ENCODE assay signal across 25 cellular contexts in genomic region chr18:29012364-29012763, GRCh38.
"Had no signal": no experiment of that assay in that cellular context is flagged by ENCODE, and none has a peak within 500 bp of the region (broad histone marks: within the 10 kb centered on the region; RNA-seq: fewer than 3 reads in every experiment).

No MANE protein-coding gene starts in this region.

- H3K9me3 ChIP-seq: Peyer's patch, SJCRH30, SK-N-SH had no signal

- DNase-seq: activated CD4-positive, alpha-beta T cell treated with anti-CD3 and anti-CD28 coated beads for 4 hours; activated CD8-positive, alpha-beta memory T cell treated with anti-CD3 and anti-CD28 coated beads, Interleukin-2, amount 50 U/mL, for 48 hours; activated CD8-positive, alpha-beta T cell treated with anti-CD3 and anti-CD28 coated beads, Interleukin-2, amount 10 ng/mL, durations not matched to agents 7 days and 5 days; activated effector memory CD4-positive, alpha-beta T cell treated with Interleukin-2 at 50 U/mL for 16 hours; activated naive CD4-positive, alpha-beta T cell treated with Interleukin-2 at 50 U/mL for 16 hours; activated T-cell treated with anti-CD3 and anti-CD28 coated beads, Interleukin-2, amount 50 U/mL, for 1 hour; amygdala; Karpas-422; MM.1S; NCI-H1105; NCI-H187; NCI-H2081; NCI-H510A treated with DMSO at 0.1 percent for 48 hours; Peyer's patch; Right ventricle myocardium superior; SJCRH30; SK-N-SH; T-helper 1 cell had no signal

- H3K27ac Mint-ChIP-seq: activated CD8-positive, alpha-beta T cell treated with anti-CD3 and anti-CD28 coated beads, Interleukin-2, amount 10 ng/mL, durations not matched to agents 7 days and 5 days; activated naive CD4-positive, alpha-beta T cell treated with anti-CD3 and anti-CD28 coated beads, Interleukin-2, amount 50 U/mL, for 72 hours; brain had no signal

- ATAC-seq: activated CD4-positive, CD25-positive, alpha-beta regulatory T cell treated with anti-CD3 and anti-CD28 coated beads, Interleukin-2, amount 50 U/mL, for 24 hours; activated CD8-positive, alpha-beta T cell treated with anti-CD3 and anti-CD28 coated beads, Interleukin-2, amount 10 ng/mL, durations not matched to agents 7 days and 5 days; activated naive CD4-positive, alpha-beta T cell treated with anti-CD3 and anti-CD28 coated beads, Interleukin-2, amount 50 U/mL, for 72 hours; K562 had no signal

- H3K4me1 ChIP-seq: Peyer's patch, SJCRH30 had no signal

- H3K27ac ChIP-seq: cardiac muscle cell, Peyer's patch, RWPE1, SJCRH30, VCaP had no signal

- H3K36me3 Mint-ChIP-seq: activated naive CD4-positive, alpha-beta T cell treated with anti-CD3 and anti-CD28 coated beads, Interleukin-2, amount 50 U/mL, for 72 hours; brain had no signal

- H3K4me3 Mint-ChIP-seq: activated CD8-positive, alpha-beta T cell treated with anti-CD3 and anti-CD28 coated beads, Interleukin-2, amount 10 ng/mL, durations not matched to agents 7 days and 5 days; brain had no signal

- H3K27me3 ChIP-seq: cardiac muscle cell, Peyer's patch, SJCRH30 had no signal

- H3K36me3 ChIP-seq: cardiac muscle cell, Peyer's patch, SJCRH30 had no signal

- H3K9me3 Mint-ChIP-seq: brain had no signal

- H3K4me3 ChIP-seq: cardiac muscle cell, K562, Peyer's patch, SJCRH30 had no signal
